1 cellular context compared by ENCODE assay signal in genomic region chr2:149826471-149827125, GRCh38.
A peak's percentile ranks its signal among the peaks of the same experiment; 100 is the strongest.
TF ChIP-seq lines count a peak whose summit lies in the region.

No MANE protein-coding gene starts in this region.

TF ChIP-seq in HepG2, 621 proteins besides CTCF, POLR2A, EP300 and RAD21 (continued from another document):
- TF ChIP-seq, protein P1, sequence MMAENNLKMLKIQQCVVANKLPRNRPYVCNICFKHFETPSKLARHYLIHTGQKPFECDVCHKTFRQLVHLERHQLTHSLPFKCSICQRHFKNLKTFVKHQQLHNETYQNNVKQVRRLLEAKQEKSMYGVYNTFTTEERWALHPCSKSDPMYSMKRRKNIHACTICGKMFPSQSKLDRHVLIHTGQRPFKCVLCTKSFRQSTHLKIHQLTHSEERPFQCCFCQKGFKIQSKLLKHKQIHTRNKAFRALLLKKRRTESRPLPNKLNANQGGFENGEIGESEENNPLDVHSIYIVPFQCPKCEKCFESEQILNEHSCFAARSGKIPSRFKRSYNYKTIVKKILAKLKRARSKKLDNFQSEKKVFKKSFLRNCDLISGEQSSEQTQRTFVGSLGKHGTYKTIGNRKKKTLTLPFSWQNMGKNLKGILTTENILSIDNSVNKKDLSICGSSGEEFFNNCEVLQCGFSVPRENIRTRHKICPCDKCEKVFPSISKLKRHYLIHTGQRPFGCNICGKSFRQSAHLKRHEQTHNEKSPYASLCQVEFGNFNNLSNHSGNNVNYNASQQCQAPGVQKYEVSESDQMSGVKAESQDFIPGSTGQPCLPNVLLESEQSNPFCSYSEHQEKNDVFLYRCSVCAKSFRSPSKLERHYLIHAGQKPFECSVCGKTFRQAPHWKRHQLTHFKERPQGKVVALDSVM (CRISPR knock-in tag; IDR thresholded peaks at IDR 0.05), result no peak
- peak; percentile 76 for TF ChIP-seq MAFF (IDR thresholded peaks at IDR 0.05; ENCODE audit: low read depth, low read length)
TF ChIP-seq in HepG2: peak in this region for 2.
